ENCODE assay signal across 1 cellular context in the genomic region with DNA sequence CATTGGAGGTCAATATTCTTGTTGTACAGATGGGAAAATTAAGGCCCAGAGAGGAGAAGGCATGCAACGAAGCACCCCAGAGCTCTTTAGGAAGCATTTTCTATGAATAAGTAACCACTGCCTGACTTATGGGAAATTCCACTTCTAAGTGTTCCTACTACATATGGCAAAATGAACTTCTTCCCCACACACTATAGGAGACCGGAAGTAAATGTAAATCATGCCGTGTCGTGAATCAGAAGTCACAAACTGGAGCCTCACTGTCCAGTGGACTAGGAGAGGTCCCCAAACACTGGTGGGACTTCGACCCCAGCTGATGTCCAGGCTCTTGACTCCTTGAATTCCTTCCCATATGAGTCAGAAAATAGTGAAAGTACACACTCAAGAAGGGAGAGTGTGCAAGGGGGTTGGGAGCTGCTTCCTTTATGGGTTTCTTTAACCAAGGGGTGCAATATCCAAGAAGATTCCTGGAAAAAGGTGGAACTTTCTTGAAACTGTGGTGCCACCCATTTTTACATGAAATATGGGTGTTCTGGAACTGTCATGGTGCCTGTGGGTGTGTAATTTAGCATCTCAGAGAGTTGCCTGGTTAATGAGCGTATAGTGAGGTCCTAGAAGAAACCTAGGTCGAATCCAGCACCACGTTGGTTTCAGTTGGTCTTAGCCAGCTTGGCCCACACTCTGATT.
TF ChIP-seq lines count a peak whose summit lies in the region.

No MANE protein-coding gene starts in this region.

TF ChIP-seq in GM12878, 131 proteins besides CTCF, POLR2A, EP300 and RAD21 (continued from another document and continues in another):
- TF ChIP-seq, protein P1, sequence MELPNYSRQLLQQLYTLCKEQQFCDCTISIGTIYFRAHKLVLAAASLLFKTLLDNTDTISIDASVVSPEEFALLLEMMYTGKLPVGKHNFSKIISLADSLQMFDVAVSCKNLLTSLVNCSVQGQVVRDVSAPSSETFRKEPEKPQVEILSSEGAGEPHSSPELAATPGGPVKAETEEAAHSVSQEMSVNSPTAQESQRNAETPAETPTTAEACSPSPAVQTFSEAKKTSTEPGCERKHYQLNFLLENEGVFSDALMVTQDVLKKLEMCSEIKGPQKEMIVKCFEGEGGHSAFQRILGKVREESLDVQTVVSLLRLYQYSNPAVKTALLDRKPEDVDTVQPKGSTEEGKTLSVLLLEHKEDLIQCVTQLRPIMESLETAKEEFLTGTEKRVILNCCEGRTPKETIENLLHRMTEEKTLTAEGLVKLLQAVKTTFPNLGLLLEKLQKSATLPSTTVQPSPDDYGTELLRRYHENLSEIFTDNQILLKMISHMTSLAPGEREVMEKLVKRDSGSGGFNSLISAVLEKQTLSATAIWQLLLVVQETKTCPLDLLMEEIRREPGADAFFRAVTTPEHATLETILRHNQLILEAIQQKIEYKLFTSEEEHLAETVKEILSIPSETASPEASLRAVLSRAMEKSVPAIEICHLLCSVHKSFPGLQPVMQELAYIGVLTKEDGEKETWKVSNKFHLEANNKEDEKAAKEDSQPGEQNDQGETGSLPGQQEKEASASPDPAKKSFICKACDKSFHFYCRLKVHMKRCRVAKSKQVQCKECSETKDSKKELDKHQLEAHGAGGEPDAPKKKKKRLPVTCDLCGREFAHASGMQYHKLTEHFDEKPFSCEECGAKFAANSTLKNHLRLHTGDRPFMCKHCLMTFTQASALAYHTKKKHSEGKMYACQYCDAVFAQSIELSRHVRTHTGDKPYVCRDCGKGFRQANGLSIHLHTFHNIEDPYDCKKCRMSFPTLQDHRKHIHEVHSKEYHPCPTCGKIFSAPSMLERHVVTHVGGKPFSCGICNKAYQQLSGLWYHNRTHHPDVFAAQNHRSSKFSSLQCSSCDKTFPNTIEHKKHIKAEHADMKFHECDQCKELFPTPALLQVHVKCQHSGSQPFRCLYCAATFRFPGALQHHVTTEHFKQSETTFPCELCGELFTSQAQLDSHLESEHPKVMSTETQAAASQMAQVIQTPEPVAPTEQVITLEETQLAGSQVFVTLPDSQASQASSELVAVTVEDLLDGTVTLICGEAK (IDR thresholded peaks at IDR 0.05; ENCODE audit: borderline replicate concordance) = no peak
- TF ChIP-seq TCF7 (IDR thresholded peaks at IDR 0.05; ENCODE audit: borderline replicate concordance) = no peak
- no peak for TF ChIP-seq CREM (IDR thresholded peaks at IDR 0.05; ENCODE audit: low read depth)
- TF ChIP-seq IKZF1 (conservative IDR thresholded peaks at IDR 0.05) = peak; percentile 70
- no peak for TF ChIP-seq FOXK2 (IDR thresholded peaks at IDR 0.05)
- no peak for TF ChIP-seq CHD1 (IDR thresholded peaks at IDR 0.05; ENCODE audit: low read depth, low read length)
- no peak for TF ChIP-seq BHLHE40 (IDR thresholded peaks at IDR 0.05; ENCODE audit: borderline replicate concordance in 1 of 2, low read depth in 2 of 2, low read length in 1 of 2)
- TF ChIP-seq ESRRA (IDR thresholded peaks at IDR 0.05; ENCODE audit: low read length) = no peak
- TF ChIP-seq ZBED1 (IDR thresholded peaks at IDR 0.05; ENCODE audit: borderline replicate concordance) = no peak
- TF ChIP-seq, protein P2, sequence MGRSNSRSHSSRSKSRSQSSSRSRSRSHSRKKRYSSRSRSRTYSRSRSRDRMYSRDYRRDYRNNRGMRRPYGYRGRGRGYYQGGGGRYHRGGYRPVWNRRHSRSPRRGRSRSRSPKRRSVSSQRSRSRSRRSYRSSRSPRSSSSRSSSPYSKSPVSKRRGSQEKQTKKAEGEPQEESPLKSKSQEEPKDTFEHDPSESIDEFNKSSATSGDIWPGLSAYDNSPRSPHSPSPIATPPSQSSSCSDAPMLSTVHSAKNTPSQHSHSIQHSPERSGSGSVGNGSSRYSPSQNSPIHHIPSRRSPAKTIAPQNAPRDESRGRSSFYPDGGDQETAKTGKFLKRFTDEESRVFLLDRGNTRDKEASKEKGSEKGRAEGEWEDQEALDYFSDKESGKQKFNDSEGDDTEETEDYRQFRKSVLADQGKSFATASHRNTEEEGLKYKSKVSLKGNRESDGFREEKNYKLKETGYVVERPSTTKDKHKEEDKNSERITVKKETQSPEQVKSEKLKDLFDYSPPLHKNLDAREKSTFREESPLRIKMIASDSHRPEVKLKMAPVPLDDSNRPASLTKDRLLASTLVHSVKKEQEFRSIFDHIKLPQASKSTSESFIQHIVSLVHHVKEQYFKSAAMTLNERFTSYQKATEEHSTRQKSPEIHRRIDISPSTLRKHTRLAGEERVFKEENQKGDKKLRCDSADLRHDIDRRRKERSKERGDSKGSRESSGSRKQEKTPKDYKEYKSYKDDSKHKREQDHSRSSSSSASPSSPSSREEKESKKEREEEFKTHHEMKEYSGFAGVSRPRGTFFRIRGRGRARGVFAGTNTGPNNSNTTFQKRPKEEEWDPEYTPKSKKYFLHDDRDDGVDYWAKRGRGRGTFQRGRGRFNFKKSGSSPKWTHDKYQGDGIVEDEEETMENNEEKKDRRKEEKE (IDR thresholded peaks at IDR 0.05) = no peak
- TF ChIP-seq SMC3 (IDR thresholded peaks at IDR 0.05; ENCODE audit: borderline replicate concordance, low read length) = no peak
- TF ChIP-seq ETV6 (conservative IDR thresholded peaks at IDR 0.05 in 1 of 2, IDR thresholded peaks at IDR 0.05 in 1 of 2; ENCODE audit: borderline replicate concordance in 1 of 2, low read depth in 1 of 2) = no peak
- TF ChIP-seq SMAD5 (IDR thresholded peaks at IDR 0.05; ENCODE audit: low read depth) = peak; percentile 5; the same call in 1 of the 2 replicates
- no peak for TF ChIP-seq HDAC6 (IDR thresholded peaks at IDR 0.05; ENCODE audit: unreplicated experiment)
- TF ChIP-seq, protein P3, sequence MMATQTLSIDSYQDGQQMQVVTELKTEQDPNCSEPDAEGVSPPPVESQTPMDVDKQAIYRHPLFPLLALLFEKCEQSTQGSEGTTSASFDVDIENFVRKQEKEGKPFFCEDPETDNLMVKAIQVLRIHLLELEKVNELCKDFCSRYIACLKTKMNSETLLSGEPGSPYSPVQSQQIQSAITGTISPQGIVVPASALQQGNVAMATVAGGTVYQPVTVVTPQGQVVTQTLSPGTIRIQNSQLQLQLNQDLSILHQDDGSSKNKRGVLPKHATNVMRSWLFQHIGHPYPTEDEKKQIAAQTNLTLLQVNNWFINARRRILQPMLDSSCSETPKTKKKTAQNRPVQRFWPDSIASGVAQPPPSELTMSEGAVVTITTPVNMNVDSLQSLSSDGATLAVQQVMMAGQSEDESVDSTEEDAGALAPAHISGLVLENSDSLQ (IDR thresholded peaks at IDR 0.05) = no peak
- TF ChIP-seq KDM1A (IDR thresholded peaks at IDR 0.05; ENCODE audit: borderline replicate concordance) = no peak
- no peak for TF ChIP-seq SMARCA5 (IDR thresholded peaks at IDR 0.05)
- no peak for TF ChIP-seq HDAC2 (IDR thresholded peaks at IDR 0.05)
- TF ChIP-seq EGR1 (IDR thresholded peaks at IDR 0.05; ENCODE audit: borderline replicate concordance in 1 of 2, low read depth in 2 of 2, low read length in 2 of 2) = no peak
- TF ChIP-seq, protein P4, sequence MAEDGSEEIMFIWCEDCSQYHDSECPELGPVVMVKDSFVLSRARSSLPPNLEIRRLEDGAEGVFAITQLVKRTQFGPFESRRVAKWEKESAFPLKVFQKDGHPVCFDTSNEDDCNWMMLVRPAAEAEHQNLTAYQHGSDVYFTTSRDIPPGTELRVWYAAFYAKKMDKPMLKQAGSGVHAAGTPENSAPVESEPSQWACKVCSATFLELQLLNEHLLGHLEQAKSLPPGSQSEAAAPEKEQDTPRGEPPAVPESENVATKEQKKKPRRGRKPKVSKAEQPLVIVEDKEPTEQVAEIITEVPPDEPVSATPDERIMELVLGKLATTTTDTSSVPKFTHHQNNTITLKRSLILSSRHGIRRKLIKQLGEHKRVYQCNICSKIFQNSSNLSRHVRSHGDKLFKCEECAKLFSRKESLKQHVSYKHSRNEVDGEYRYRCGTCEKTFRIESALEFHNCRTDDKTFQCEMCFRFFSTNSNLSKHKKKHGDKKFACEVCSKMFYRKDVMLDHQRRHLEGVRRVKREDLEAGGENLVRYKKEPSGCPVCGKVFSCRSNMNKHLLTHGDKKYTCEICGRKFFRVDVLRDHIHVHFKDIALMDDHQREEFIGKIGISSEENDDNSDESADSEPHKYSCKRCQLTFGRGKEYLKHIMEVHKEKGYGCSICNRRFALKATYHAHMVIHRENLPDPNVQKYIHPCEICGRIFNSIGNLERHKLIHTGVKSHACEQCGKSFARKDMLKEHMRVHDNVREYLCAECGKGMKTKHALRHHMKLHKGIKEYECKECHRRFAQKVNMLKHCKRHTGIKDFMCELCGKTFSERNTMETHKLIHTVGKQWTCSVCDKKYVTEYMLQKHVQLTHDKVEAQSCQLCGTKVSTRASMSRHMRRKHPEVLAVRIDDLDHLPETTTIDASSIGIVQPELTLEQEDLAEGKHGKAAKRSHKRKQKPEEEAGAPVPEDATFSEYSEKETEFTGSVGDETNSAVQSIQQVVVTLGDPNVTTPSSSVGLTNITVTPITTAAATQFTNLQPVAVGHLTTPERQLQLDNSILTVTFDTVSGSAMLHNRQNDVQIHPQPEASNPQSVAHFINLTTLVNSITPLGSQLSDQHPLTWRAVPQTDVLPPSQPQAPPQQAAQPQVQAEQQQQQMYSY (CRISPR knock-in tag; IDR thresholded peaks at IDR 0.05) = no peak
- no peak for TF ChIP-seq SP1 (IDR thresholded peaks at IDR 0.05; ENCODE audit: low read depth, low read length)
- TF ChIP-seq MEF2A (IDR thresholded peaks at IDR 0.05; ENCODE audit: insufficient read depth, low read depth, low read length) = no peak
- TF ChIP-seq NFIC (IDR thresholded peaks at IDR 0.05; ENCODE audit: low read depth, low read length) = peak; percentile 61; the same call in 1 of the 2 replicates
- peak; percentile 65 to 76 for TF ChIP-seq IKZF2 (IDR thresholded peaks at IDR 0.05)
- TF ChIP-seq NR2F1 (conservative IDR thresholded peaks at IDR 0.05) = peak; percentile 17; the same call in 1 of the 2 replicates
- no peak for TF ChIP-seq STAT1 (conservative IDR thresholded peaks at IDR 0.05)
- no peak for TF ChIP-seq NFYA (IDR thresholded peaks at IDR 0.05; ENCODE audit: borderline replicate concordance, low read depth, low read length)
- TF ChIP-seq, protein P5, sequence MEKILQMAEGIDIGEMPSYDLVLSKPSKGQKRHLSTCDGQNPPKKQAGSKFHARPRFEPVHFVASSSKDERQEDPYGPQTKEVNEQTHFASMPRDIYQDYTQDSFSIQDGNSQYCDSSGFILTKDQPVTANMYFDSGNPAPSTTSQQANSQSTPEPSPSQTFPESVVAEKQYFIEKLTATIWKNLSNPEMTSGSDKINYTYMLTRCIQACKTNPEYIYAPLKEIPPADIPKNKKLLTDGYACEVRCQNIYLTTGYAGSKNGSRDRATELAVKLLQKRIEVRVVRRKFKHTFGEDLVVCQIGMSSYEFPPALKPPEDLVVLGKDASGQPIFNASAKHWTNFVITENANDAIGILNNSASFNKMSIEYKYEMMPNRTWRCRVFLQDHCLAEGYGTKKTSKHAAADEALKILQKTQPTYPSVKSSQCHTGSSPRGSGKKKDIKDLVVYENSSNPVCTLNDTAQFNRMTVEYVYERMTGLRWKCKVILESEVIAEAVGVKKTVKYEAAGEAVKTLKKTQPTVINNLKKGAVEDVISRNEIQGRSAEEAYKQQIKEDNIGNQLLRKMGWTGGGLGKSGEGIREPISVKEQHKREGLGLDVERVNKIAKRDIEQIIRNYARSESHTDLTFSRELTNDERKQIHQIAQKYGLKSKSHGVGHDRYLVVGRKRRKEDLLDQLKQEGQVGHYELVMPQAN (conservative IDR thresholded peaks at IDR 0.05) = no peak
- TF ChIP-seq, protein P6, sequence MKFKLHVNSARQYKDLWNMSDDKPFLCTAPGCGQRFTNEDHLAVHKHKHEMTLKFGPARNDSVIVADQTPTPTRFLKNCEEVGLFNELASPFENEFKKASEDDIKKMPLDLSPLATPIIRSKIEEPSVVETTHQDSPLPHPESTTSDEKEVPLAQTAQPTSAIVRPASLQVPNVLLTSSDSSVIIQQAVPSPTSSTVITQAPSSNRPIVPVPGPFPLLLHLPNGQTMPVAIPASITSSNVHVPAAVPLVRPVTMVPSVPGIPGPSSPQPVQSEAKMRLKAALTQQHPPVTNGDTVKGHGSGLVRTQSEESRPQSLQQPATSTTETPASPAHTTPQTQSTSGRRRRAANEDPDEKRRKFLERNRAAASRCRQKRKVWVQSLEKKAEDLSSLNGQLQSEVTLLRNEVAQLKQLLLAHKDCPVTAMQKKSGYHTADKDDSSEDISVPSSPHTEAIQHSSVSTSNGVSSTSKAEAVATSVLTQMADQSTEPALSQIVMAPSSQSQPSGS (IDR thresholded peaks at IDR 0.05; ENCODE audit: low read length) = 0 out of 2 replicates have a peak, but pooled peaks have one; percentile 46
- TF ChIP-seq, protein P7, sequence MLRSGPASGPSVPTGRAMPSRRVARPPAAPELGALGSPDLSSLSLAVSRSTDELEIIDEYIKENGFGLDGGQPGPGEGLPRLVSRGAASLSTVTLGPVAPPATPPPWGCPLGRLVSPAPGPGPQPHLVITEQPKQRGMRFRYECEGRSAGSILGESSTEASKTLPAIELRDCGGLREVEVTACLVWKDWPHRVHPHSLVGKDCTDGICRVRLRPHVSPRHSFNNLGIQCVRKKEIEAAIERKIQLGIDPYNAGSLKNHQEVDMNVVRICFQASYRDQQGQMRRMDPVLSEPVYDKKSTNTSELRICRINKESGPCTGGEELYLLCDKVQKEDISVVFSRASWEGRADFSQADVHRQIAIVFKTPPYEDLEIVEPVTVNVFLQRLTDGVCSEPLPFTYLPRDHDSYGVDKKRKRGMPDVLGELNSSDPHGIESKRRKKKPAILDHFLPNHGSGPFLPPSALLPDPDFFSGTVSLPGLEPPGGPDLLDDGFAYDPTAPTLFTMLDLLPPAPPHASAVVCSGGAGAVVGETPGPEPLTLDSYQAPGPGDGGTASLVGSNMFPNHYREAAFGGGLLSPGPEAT (IDR thresholded peaks at IDR 0.05; ENCODE audit: low read depth) = peak; percentile 47; the same call in 1 of the 2 replicates
- TF ChIP-seq GATAD2B (conservative IDR thresholded peaks at IDR 0.05; ENCODE audit: low read depth) = 0 out of 2 replicates have a peak, but pooled peaks have one; percentile 37
- TF ChIP-seq ZNF24 (IDR thresholded peaks at IDR 0.05) = no peak
- TF ChIP-seq, protein P8, sequence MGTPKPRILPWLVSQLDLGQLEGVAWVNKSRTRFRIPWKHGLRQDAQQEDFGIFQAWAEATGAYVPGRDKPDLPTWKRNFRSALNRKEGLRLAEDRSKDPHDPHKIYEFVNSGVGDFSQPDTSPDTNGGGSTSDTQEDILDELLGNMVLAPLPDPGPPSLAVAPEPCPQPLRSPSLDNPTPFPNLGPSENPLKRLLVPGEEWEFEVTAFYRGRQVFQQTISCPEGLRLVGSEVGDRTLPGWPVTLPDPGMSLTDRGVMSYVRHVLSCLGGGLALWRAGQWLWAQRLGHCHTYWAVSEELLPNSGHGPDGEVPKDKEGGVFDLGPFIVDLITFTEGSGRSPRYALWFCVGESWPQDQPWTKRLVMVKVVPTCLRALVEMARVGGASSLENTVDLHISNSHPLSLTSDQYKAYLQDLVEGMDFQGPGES (IDR thresholded peaks at IDR 0.05) = no peak
